Comparison of ENCODE assay signal across 8 cellular contexts in genomic region chr4:13484045-13484748, GRCh38. TPM values are rescaled to one million over a fixed set of nuclear protein-coding genes. Genes with fewer than 3 reads are reported as not detected.
DNase-seq lines count a peak whose midpoint lies in the region; ATAC-seq, FAIRE-seq and TF ChIP-seq lines count a peak whose summit lies in the region.

RAB28 (minus strand) TSS chr4:13484340.

- FAIRE-seq in D721Med (lab: Jason Lieb, UNC) = peak; percentile 16

- DNase-seq in D721Med (ENCODE audit: insufficient read length, low spot score) (peak; percentile 63), HuH-7 (ENCODE audit: low spot score) (peak; percentile 87), mesenteric fat pad (ENCODE audit: low spot score) (peak; percentile 98)
- peak; percentile 94 for DNase-seq in activated CD8-positive, alpha-beta memory T cell treated with anti-CD3 and anti-CD28 coated beads, Interleukin-2, amount 50 U/mL, for 4 hours
- DNase-seq in stimulated activated CD8-positive, alpha-beta memory T cell treated with anti-CD3 and anti-CD28 coated beads, Interleukin-15, amount 100 ng/mL, for 1 hour (ENCODE audit: low read depth) = peak; percentile 79

- H3K9me3 ChIP-seq in OCI-LY1 (ENCODE audit: low read length) = no peaks in the 10 kb centered on the region

- H3K36me3 ChIP-seq in OCI-LY1 (ENCODE audit: insufficient read depth, low read length) = no peaks in the 10 kb centered on the region; the same call in 1 of the 2 replicates

- peaks cover 24% of the 10 kb centered on the region for H3K4me1 ChIP-seq in OCI-LY1 (ENCODE audit: insufficient read depth, low read length, severe bottlenecking)

- peak; percentile 98 for ATAC-seq in GM21526 (IDR thresholded peaks at IDR 0.05; ENCODE audit: low FRiP score, unreplicated experiment)

- in situ Hi-C loops in endometrial microvascular endothelial cells (cut with HindIII; ENCODE audit: inconsistent ontology term, low pct_unique_long_range_greater_than_20kb, low sequenced_read_pairs) = no loop called here

- H3K4me2 ChIP-seq in OCI-LY1 (ENCODE audit: low read length) = peak within 1 kb of the TSS; percentile 95

- no peaks in the 10 kb centered on the region for H3K9me2 ChIP-seq in OCI-LY1 (ENCODE audit: low read depth, low read length)

- H3F3A ChIP-seq in OCI-LY1 (ENCODE audit: insufficient read depth, low read length) = no peaks in the 10 kb centered on the region

- H2AFZ ChIP-seq in OCI-LY1 (ENCODE audit: low read length) = no peak within 1 kb of the TSS

- no peaks in the 10 kb centered on the region for H4K20me1 ChIP-seq in OCI-LY1 (ENCODE audit: insufficient read depth, low read length)

- H3K9ac ChIP-seq in OCI-LY1 (ENCODE audit: low read length) = peak within 1 kb of the TSS; percentile 86

- no peak for TF ChIP-seq CTCF in D721Med (IDR thresholded peaks at IDR 0.05; ENCODE audit: insufficient read depth, missing control alignments)
- TF ChIP-seq CTCF in OCI-LY1 (IDR thresholded peaks at IDR 0.05; ENCODE audit: low read length) = no peak

- H3K27ac ChIP-seq in OCI-LY1 (ENCODE audit: low read depth, low read length, poor library complexity, severe bottlenecking) = no peak within 1 kb of the TSS

- H3K79me2 ChIP-seq in OCI-LY1 (ENCODE audit: insufficient read depth, low read length) = peaks cover 3% of the 10 kb centered on the region; the same call in 1 of the 2 replicates

- no peaks in the 10 kb centered on the region for H3K27me3 ChIP-seq in OCI-LY1 (ENCODE audit: insufficient read depth, low read length)

- peak within 1 kb of the TSS; percentile 92 for H3K4me3 ChIP-seq in OCI-LY1 (ENCODE audit: low read depth, low read length, poor library complexity, severe bottlenecking)

RNA-seq across cellular contexts. Expression of gene RAB28, which starts in this region (rescaled TPM):
- total RNA-seq in endometrial microvascular endothelial cells (ENCODE audit: inconsistent ontology term) = 18.8 TPM
- 13.8 TPM for total RNA-seq in mesenteric fat pad
